19 cellular contexts compared by ENCODE assay signal in genomic region chr11:11769362-11769761, GRCh38.
A peak's percentile ranks its signal among the peaks of the same experiment; 100 is the strongest.
DNase-seq lines count a peak whose midpoint lies in the region; ATAC-seq and TF ChIP-seq lines count a peak whose summit lies in the region.
"Had no signal": no experiment of that assay in that cellular context is flagged by ENCODE, and none has a peak within 500 bp of the region (broad histone marks: within the 10 kb centered on the region; RNA-seq: fewer than 3 reads in every experiment).

No MANE protein-coding gene starts in this region.

- TF ChIP-seq EP300 in esophagus muscularis mucosa (IDR thresholded peaks at IDR 0.05): no peak

- H3K4me1 ChIP-seq in esophagus muscularis mucosa (no peaks in the 10 kb centered on the region), gastrocnemius medialis (peaks cover 0 to 10% of the 10 kb centered on the region in 2 donors), breast epithelium (no peaks in the 10 kb centered on the region), Peyer's patch (no peaks in the 10 kb centered on the region), thyroid gland (no peaks in the 10 kb centered on the region)
- H3K4me1 ChIP-seq: A549, Caco-2 had no signal

- H3K27ac ChIP-seq in esophagus muscularis mucosa (replicated peaks in 1 of 4): no peak overlapping the region
- peak overlapping the region in 1 of 4 donors; percentile 65 for H3K27ac ChIP-seq in gastrocnemius medialis
- H3K27ac ChIP-seq in breast epithelium: no peak overlapping the region
- no peak overlapping the region for H3K27ac ChIP-seq in Peyer's patch
- no peak overlapping the region for H3K27ac ChIP-seq in thyroid gland
- H3K27ac ChIP-seq: 22Rv1; A549; BLaER1 treated with 17β-estradiol and CSF1 and Interleukin-3, amounts not matched to agents 10 nM and 100 nM; C4-2B had no signal

- H3K36me3 ChIP-seq in esophagus muscularis mucosa: no peaks in the 10 kb centered on the region
- no peaks in the 10 kb centered on the region for H3K36me3 ChIP-seq in gastrocnemius medialis
- H3K36me3 ChIP-seq in breast epithelium: no peaks in the 10 kb centered on the region
- no peaks in the 10 kb centered on the region for H3K36me3 ChIP-seq in Peyer's patch
- H3K36me3 ChIP-seq in thyroid gland: no peaks in the 10 kb centered on the region
- H3K36me3 ChIP-seq: BLaER1 treated with 17β-estradiol and CSF1 and Interleukin-3, amounts not matched to agents 10 nM and 100 nM had no signal

- TF ChIP-seq CTCF in esophagus muscularis mucosa (IDR thresholded peaks at IDR 0.05): no peak
- no peak for TF ChIP-seq CTCF in gastrocnemius medialis (IDR thresholded peaks at IDR 0.05 in 4 of 5, conservative IDR thresholded peaks at IDR 0.05 in 1 of 5)
- TF ChIP-seq CTCF in breast epithelium (IDR thresholded peaks at IDR 0.05): no peak
- no peak for TF ChIP-seq CTCF in Peyer's patch (IDR thresholded peaks at IDR 0.05)
- no peak for TF ChIP-seq CTCF in thyroid gland (IDR thresholded peaks at IDR 0.05)

- no peaks in the 10 kb centered on the region for H3K9me3 ChIP-seq in esophagus muscularis mucosa
- no peaks in the 10 kb centered on the region for H3K9me3 ChIP-seq in gastrocnemius medialis
- no peaks in the 10 kb centered on the region for H3K9me3 ChIP-seq in breast epithelium
- no peaks in the 10 kb centered on the region for H3K9me3 ChIP-seq in Peyer's patch
- H3K9me3 ChIP-seq in thyroid gland: no peaks in the 10 kb centered on the region
- H3K9me3 ChIP-seq: Caco-2 had no signal

- intact Hi-C loops in esophagus muscularis mucosa (cut with DNase I): no loop called here
- intact Hi-C loops in gastrocnemius medialis (cut with DNase I; ENCODE audit: low total_unique reads): no loop called here
- intact Hi-C loops in breast epithelium (cut with DNase I; ENCODE audit: low total_unique reads): no loop called here
- intact Hi-C loops in thyroid gland (cut with DNase I): no loop called here

- in situ Hi-C loops in gastrocnemius medialis (cut with MboI; ENCODE audit: low sequenced_read_pairs in 4 of 4): no loop called here

- H3K27me3 ChIP-seq in esophagus muscularis mucosa (no peaks in the 10 kb centered on the region), gastrocnemius medialis (no peaks in the 10 kb centered on the region), breast epithelium (no peaks in the 10 kb centered on the region), Peyer's patch (no peaks in the 10 kb centered on the region), thyroid gland (no peaks in the 10 kb centered on the region)
- H3K27me3 ChIP-seq: BLaER1 treated with 17β-estradiol and CSF1 and Interleukin-3, amounts not matched to agents 10 nM and 100 nM had no signal

- H3K36me3 Mint-ChIP-seq in stimulated activated memory B cell treated with anti-CD40 and anti-IgM and Interleukin-4, amounts not matched to agents 10 μg/mL and 1 μg/mL and 100 μg/mL, for 72 hours: no peaks in the 10 kb centered on the region
- H3K36me3 Mint-ChIP-seq: CD8-positive, alpha-beta T cell had no signal

- DNase-seq in esophagus muscularis mucosa (ENCODE audit: extremely low spot score) (peak; percentile 79), medulla oblongata (ENCODE audit: extremely low spot score) (peak; percentile 33), gastrocnemius medialis (peak in 1 of 2 donors; percentile 22), breast epithelium (ENCODE audit: low spot score in 2 of 2) (no peak), Peyer's patch (no peak), thyroid gland (no peak)
- DNase-seq: AML-193; Caco-2; Calu3; CD4-positive, alpha-beta T cell; CD8-positive, alpha-beta T cell; DMS79 treated with DMSO at 0.1 percent for 48 hours; GF-D8 had no signal

- ATAC-seq in gastrocnemius medialis: peak; percentile 39 to 89
- ATAC-seq in stimulated activated memory B cell treated with anti-CD40 and anti-IgM and Interleukin-4, amounts not matched to agents 10 μg/mL and 1 μg/mL and 100 μg/mL, for 72 hours: peak; percentile 37
- ATAC-seq: A549; CD8-positive, alpha-beta T cell had no signal

- H3K4me3 ChIP-seq in esophagus muscularis mucosa (no peak overlapping the region), gastrocnemius medialis (no peak overlapping the region), breast epithelium (no peak overlapping the region), Peyer's patch (no peak overlapping the region), thyroid gland (replicated peaks in 1 of 3) (no peak overlapping the region)
- H3K4me3 ChIP-seq: A549; BLaER1 treated with 17β-estradiol and CSF1 and Interleukin-3, amounts not matched to agents 10 nM and 100 nM had no signal

- no peak overlapping the region for H3K27ac Mint-ChIP-seq in stimulated activated memory B cell treated with anti-CD40 and anti-IgM and Interleukin-4, amounts not matched to agents 10 μg/mL and 1 μg/mL and 100 μg/mL, for 72 hours
- H3K27ac Mint-ChIP-seq: B cell; CD4-positive, alpha-beta T cell; CD8-positive, alpha-beta T cell had no signal

- peaks cover 20% of the 10 kb centered on the region for H3K27me3 Mint-ChIP-seq in stimulated activated memory B cell treated with anti-CD40 and anti-IgM and Interleukin-4, amounts not matched to agents 10 μg/mL and 1 μg/mL and 100 μg/mL, for 72 hours

- TF ChIP-seq POLR2A in esophagus muscularis mucosa (IDR thresholded peaks at IDR 0.05; ENCODE audit: low read depth) (no peak), gastrocnemius medialis (IDR thresholded peaks at IDR 0.05) (no peak), breast epithelium (IDR thresholded peaks at IDR 0.05) (no peak), Peyer's patch (IDR thresholded peaks at IDR 0.05) (no peak), thyroid gland (IDR thresholded peaks at IDR 0.05) (no peak)

- H3K4me1 Mint-ChIP-seq in stimulated activated memory B cell treated with anti-CD40 and anti-IgM and Interleukin-4, amounts not matched to agents 10 μg/mL and 1 μg/mL and 100 μg/mL, for 72 hours: no peaks in the 10 kb centered on the region
- H3K4me1 Mint-ChIP-seq: B cell had no signal

- no peaks in the 10 kb centered on the region for H3K9me3 Mint-ChIP-seq in stimulated activated memory B cell treated with anti-CD40 and anti-IgM and Interleukin-4, amounts not matched to agents 10 μg/mL and 1 μg/mL and 100 μg/mL, for 72 hours
- H3K9me3 Mint-ChIP-seq: CD4-positive, alpha-beta T cell; CD8-positive, alpha-beta T cell had no signal

- no peak overlapping the region for H3K4me3 Mint-ChIP-seq in stimulated activated memory B cell treated with anti-CD40 and anti-IgM and Interleukin-4, amounts not matched to agents 10 μg/mL and 1 μg/mL and 100 μg/mL, for 72 hours
- H3K4me3 Mint-ChIP-seq: B cell; CD4-positive, alpha-beta T cell; CD8-positive, alpha-beta T cell had no signal

Comparison
In these comparisons a context has a peak if more than half of its experiments do, and no peak if none do; other contexts are left out.
1. DNase-seq: peak in esophagus muscularis mucosa (single experiment) and medulla oblongata (single experiment); none in breast epithelium (0 of 2), Peyer's patch (0 of 3) and thyroid gland (0 of 2).